In the genomic region with DNA sequence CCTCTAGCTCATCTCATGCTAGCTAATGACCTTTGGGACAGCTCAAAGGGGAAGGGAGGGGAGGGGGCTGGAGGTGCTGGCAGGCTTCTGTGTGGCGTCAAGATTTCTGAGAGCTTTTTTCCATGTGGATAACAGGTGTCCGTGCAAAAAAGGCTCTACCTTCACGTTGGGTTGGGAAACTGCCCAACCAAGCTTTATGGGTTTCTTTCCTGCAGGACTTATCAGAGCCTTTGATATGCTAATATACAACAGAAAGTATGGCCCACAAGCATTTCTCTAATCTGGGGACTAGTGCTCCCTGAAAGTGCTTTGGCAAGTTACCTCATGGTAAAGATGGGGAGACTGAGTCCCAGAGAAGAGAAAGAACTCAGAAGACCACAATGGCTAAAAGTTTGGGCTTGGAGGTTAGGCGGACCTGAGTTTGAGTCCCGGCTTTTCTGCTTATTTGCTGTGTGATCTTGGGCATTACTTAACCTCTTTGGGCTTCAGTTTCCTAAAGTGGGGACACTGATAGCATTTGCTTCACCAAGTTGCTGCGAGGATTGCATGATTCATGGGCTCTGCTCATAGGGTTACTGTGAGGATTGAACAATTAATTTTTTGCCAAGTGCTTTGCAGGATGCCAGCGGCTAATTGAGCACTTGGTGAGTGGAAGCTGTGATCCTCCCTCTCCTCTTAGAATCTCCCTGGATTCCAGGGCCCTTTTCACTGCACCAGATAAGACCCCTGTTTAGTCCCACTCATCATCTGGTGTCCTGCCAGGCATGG, we compare ENCODE assay signal across 1 cellular context.
TF ChIP-seq lines count a peak whose summit lies in the region.

No MANE protein-coding gene starts in this region.

TF ChIP-seq in K562, 482 proteins besides CTCF, POLR2A, EP300 and RAD21:
- TF ChIP-seq ZEB2 (IDR thresholded peaks at IDR 0.05) (no peak), PURB (CRISPR knock-in tag; IDR thresholded peaks at IDR 0.05; ENCODE audit: low read depth) (no peak), TSC22D4 (tag; IDR thresholded peaks at IDR 0.05) (no peak), PTRF (tag; IDR thresholded peaks at IDR 0.05) (no peak), RBM25 (IDR thresholded peaks at IDR 0.05; ENCODE audit: low read depth, low read length, severe bottlenecking) (peak; percentile 83), TCF7L2 (IDR thresholded peaks at IDR 0.05; ENCODE audit: low read depth, low read length) (no peak), MIER1 (IDR thresholded peaks at IDR 0.05; ENCODE audit: low read depth) (peak; percentile 86), YY1 (IDR thresholded peaks at IDR 0.05; ENCODE audit: borderline replicate concordance in 1 of 3, control insufficient read depth in 1 of 3, extremely low read depth in 1 of 3, insufficient read depth in 3 of 3, insufficient read length in 1 of 3, insufficient replicate concordance in 2 of 3, low read depth in 1 of 3, low read length in 2 of 3) (no peak), PTBP1 (IDR thresholded peaks at IDR 0.05; ENCODE audit: low read depth, low read length) (peak; percentile 62; the same call in 1 of the 2 replicates), ZNF239 (CRISPR knock-in tag; IDR thresholded peaks at IDR 0.05) (peak; percentile 100), ZBED1 (IDR thresholded peaks at IDR 0.05) (no peak), ZNF785 (CRISPR knock-in tag; IDR thresholded peaks at IDR 0.05) (no peak), EWSR1 (IDR thresholded peaks at IDR 0.05; ENCODE audit: borderline replicate concordance, low read depth, partially characterized antibody) (no peak)
- TF ChIP-seq, protein P1, sequence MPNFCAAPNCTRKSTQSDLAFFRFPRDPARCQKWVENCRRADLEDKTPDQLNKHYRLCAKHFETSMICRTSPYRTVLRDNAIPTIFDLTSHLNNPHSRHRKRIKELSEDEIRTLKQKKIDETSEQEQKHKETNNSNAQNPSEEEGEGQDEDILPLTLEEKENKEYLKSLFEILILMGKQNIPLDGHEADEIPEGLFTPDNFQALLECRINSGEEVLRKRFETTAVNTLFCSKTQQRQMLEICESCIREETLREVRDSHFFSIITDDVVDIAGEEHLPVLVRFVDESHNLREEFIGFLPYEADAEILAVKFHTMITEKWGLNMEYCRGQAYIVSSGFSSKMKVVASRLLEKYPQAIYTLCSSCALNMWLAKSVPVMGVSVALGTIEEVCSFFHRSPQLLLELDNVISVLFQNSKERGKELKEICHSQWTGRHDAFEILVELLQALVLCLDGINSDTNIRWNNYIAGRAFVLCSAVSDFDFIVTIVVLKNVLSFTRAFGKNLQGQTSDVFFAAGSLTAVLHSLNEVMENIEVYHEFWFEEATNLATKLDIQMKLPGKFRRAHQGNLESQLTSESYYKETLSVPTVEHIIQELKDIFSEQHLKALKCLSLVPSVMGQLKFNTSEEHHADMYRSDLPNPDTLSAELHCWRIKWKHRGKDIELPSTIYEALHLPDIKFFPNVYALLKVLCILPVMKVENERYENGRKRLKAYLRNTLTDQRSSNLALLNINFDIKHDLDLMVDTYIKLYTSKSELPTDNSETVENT (CRISPR knock-in tag; IDR thresholded peaks at IDR 0.05): no peak
